ENCODE assay signal across 1 cellular context in genomic region chr3:159884661-159885402, GRCh38.
TF ChIP-seq lines count a peak whose summit lies in the region.

No MANE protein-coding gene starts in this region.

TF ChIP-seq in GM12878, 131 proteins besides CTCF, POLR2A, EP300 and RAD21 (continued from another document):
- no peak for TF ChIP-seq ZBTB4 (CRISPR knock-in tag; IDR thresholded peaks at IDR 0.05)
- TF ChIP-seq ZNF687 (IDR thresholded peaks at IDR 0.05) = no peak
- no peak for TF ChIP-seq FOXK2 (IDR thresholded peaks at IDR 0.05)
- 0 out of 2 replicates have a peak, but pooled peaks have one; percentile 31 for TF ChIP-seq YY1 (IDR thresholded peaks at IDR 0.05; ENCODE audit: low read depth, low read length)
- no peak for TF ChIP-seq RB1 (IDR thresholded peaks at IDR 0.05; ENCODE audit: borderline replicate concordance)
